22 cellular contexts compared by ENCODE assay signal in the genomic region with DNA sequence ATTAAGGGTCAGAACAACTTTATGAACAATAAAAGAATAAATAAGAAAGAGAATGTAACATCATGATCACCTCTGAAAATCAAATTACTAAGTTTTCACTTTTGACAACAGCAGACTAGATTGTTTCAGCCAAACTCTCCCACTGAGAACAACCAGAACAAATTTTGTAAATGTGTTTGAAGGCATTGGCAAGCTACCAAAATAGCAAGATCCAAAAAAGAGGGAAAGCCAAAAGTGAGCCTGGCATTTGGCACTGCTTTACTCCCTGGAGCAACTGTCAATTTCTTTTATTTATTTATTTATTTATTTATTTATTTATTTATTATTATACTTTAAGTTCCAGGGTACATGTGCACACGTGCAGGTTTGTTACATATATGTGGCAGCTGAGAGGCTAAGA.
"Had no signal": no experiment of that assay in that cellular context is flagged by ENCODE, and none has a peak within 500 bp of the region (broad histone marks: within the 10 kb centered on the region; RNA-seq: fewer than 3 reads in every experiment).

No MANE protein-coding gene starts in this region.

- ATAC-seq: activated naive CD4-positive, alpha-beta T cell treated with anti-CD3 and anti-CD28 coated beads, Interleukin-2, amount 50 U/mL, for 72 hours; activated naive CD8-positive, alpha-beta T cell treated with anti-CD3 and anti-CD28 coated beads, Interleukin-2, amount 50 U/mL, for 24 hours; activated T-cell treated with anti-CD3 and anti-CD28 coated beads, Interleukin-2, amount 50 U/mL, for 4 hours; body of pancreas had no signal

- DNase-seq: activated B cell treated with CpG ODN at 0.5 μM for 24 hours; activated CD4-positive, alpha-beta T cell treated with anti-CD3 and anti-CD28 coated beads for 1 hour; activated CD4-positive, alpha-beta T cell treated with anti-CD3 and anti-CD28 coated beads, Interleukin-2, amount 10 ng/mL, durations not matched to agents 24 days and 14 days; activated CD4-positive, alpha-beta T cell treated with anti-CD3 and anti-CD28 coated beads, Interleukin-2, amount 50 U/mL, for 48 hours; activated CD8-positive, alpha-beta memory T cell treated with anti-CD3 and anti-CD28 coated beads for 24 hours; activated effector memory CD4-positive, alpha-beta T cell treated with anti-CD3 and anti-CD28 coated beads, Interleukin-2, amount 50 U/mL, for 16 hours; activated naive CD4-positive, alpha-beta T cell treated with Interleukin-2 at 50 U/mL for 16 hours; activated naive CD8-positive, alpha-beta T cell treated with anti-CD3 and anti-CD28 coated beads, Interleukin-2, amount 50 U/mL, for 24 hours; activated T-cell treated with anti-CD3 and anti-CD28 coated beads, Interleukin-2, amount 50 U/mL, for 4 hours; amniotic stem cell; body of pancreas; central memory CD4-positive, alpha-beta T cell; NCI-H1092; NCI-H1417; NCI-H1930; NCI-H2171; NCI-H226; NCI-H510A treated with DMSO at 0.1 percent for 48 hours; NCI-H69; PC-9; SHP77 treated with DMSO at 0.1 percent for 48 hours had no signal
